In the genomic region with DNA sequence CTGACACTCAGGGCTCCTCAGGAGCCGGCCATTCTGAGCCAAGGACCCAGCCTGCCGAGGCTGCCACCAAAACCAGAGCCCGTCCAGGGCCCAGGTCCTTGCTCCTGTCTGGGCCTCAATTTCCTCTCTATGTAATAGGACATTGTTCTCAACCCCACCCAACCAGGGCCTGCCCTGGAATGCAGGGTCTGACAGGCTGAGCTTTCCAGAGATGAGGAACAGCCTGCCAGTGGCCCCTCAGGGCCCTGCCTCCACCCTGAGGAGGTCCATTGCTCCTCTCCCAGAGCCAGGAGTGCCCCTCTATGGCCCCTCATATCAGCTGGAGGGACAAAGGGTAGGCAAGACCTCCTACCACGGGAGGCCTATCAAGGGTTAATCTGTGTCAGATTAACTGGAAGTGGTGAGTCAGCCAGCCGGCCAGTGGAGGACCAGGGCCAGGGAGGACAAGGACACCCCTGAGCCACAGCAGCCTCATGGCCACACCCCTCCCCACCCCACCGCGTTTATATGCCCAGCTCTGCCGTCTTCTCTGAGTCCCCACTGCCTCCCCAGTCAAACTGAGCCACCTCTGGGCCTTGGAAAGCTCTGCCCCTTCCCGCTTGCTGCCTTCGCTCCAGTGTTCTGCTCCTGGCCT, we compare ENCODE assay signal across 15 cellular contexts. TPM values are rescaled to one million over a fixed set of nuclear protein-coding genes. Genes with fewer than 3 reads are reported as not detected.
DNase-seq lines count a peak whose midpoint lies in the region; ATAC-seq, FAIRE-seq and TF ChIP-seq lines count a peak whose summit lies in the region.
"Had no signal": no experiment of that assay in that cellular context is flagged by ENCODE, and none has a peak within 500 bp of the region (broad histone marks: within the 10 kb centered on the region; RNA-seq: fewer than 3 reads in every experiment).

No MANE protein-coding gene starts in this region.

- H3K4me2 ChIP-seq in endothelial cell of umbilical vein (ENCODE audit: insufficient read depth, low read length) (no peak overlapping the region), neural cell (ENCODE audit: low read length) (no peak overlapping the region)
- H3K4me2 ChIP-seq: KMS-11 had no signal

- H3K4me3 Mint-ChIP-seq in Calu3 (ENCODE audit: low read depth, unreplicated experiment) = no peak overlapping the region
- H3K4me3 Mint-ChIP-seq in naive thymus-derived CD8-positive, alpha-beta T cell = no peak overlapping the region
- H3K4me3 Mint-ChIP-seq: activated T-cell treated with anti-CD3 and anti-CD28 coated beads, Interleukin-2, amount 50 U/mL, for 4 hours; CD8-positive, alpha-beta T cell; naive thymus-derived CD4-positive, alpha-beta T cell had no signal

- H3K4me1 Mint-ChIP-seq in Calu3 (ENCODE audit: low read depth, unreplicated experiment) = peaks cover 57% of the 10 kb centered on the region
- H3K4me1 Mint-ChIP-seq in naive thymus-derived CD8-positive, alpha-beta T cell = peaks cover 13 to 23% (median 20%) of the 10 kb centered on the region in 4 donors

- POLR2A ChIA-PET in endothelial cell of umbilical vein (lab: Charles Lee) = no interaction called here
- POLR2A ChIA-PET in naive thymus-derived CD8-positive, alpha-beta T cell (lab: Charles Lee) = no interaction called here

- H3K27ac Mint-ChIP-seq in Calu3 (ENCODE audit: unreplicated experiment) = peak overlapping the region; percentile 48
- no peak overlapping the region for H3K27ac Mint-ChIP-seq in naive thymus-derived CD8-positive, alpha-beta T cell
- H3K27ac Mint-ChIP-seq: CD8-positive, alpha-beta T cell; naive thymus-derived CD4-positive, alpha-beta T cell had no signal

- CTCF ChIA-PET in Calu3 (lab: Charles Lee) = interaction anchor here (0.6 to 1.7 kb wide), 6 partner anchors 9 to 98 kb away, joined by 3 to 9 read pairs (median 4); partner anchors contain the start of gene STRA6
- CTCF ChIA-PET in endothelial cell of umbilical vein (lab: Charles Lee) = interaction anchor here (1.1 to 2.8 kb wide), 2 partner anchors 65 to 80 kb away, joined by 4 to 11 read pairs; no protein-coding TSS in a partner anchor

- no peaks in the 10 kb centered on the region for H4K20me1 ChIP-seq in endothelial cell of umbilical vein (replicated peaks; ENCODE audit: control insufficient read depth, extremely low read depth, insufficient read depth, low read length)
- no peaks in the 10 kb centered on the region for H4K20me1 ChIP-seq in neural cell (ENCODE audit: insufficient read depth)

- TF ChIP-seq RAD21 in neural cell (conservative IDR thresholded peaks at IDR 0.05) = no peak

- peak; percentile 74 for DNase-seq in Calu3
- DNase-seq in M059J (ENCODE audit: low read depth) = peak; percentile 82
- DNase-seq in endothelial cell of umbilical vein (ENCODE audit: low read depth, low spot score) = peak; percentile 25
- no peak for DNase-seq in naive thymus-derived CD8-positive, alpha-beta T cell
- DNase-seq in activated CD4-positive, alpha-beta T cell treated with anti-CD3 and anti-CD28 coated beads for 4 hours = no peak
- no peak for DNase-seq in stimulated activated CD4-positive, alpha-beta T cell treated with anti-CD3 and anti-CD28 coated beads, Interleukin-4, amount 100 ng/mL, for 24 hours
- DNase-seq: activated T-cell treated with anti-CD3 and anti-CD28 coated beads, Interleukin-2, amount 50 U/mL, for 4 hours; CD8-positive, alpha-beta T cell; erythroblast; naive thymus-derived CD4-positive, alpha-beta T cell; NCI-H2107 had no signal

- H3K27me3 ChIP-seq in endothelial cell of umbilical vein (ENCODE audit: control insufficient read depth in 2 of 2, insufficient read depth in 2 of 2, low read length in 2 of 2) (peaks cover 3 to 12% of the 10 kb centered on the region in 2 experiments), neural cell (ENCODE audit: insufficient read depth, low read depth, low read length) (no peaks in the 10 kb centered on the region)

- H3K4me1 ChIP-seq in endothelial cell of umbilical vein (ENCODE audit: control insufficient read depth, extremely low read depth, insufficient read depth, low read length) = peaks cover 11% of the 10 kb centered on the region

- H3F3A ChIP-seq in neural cell (ENCODE audit: insufficient read depth, low read length, poor library complexity, severe bottlenecking) = peaks cover 21% of the 10 kb centered on the region

- H3K36me3 Mint-ChIP-seq in Calu3 (ENCODE audit: insufficient read depth, unreplicated experiment) = peaks cover 4% of the 10 kb centered on the region
- no peaks in the 10 kb centered on the region for H3K36me3 Mint-ChIP-seq in naive thymus-derived CD8-positive, alpha-beta T cell
- H3K36me3 Mint-ChIP-seq: CD8-positive, alpha-beta T cell; naive thymus-derived CD4-positive, alpha-beta T cell had no signal

- H3K79me2 ChIP-seq in endothelial cell of umbilical vein (ENCODE audit: control insufficient read depth, insufficient read depth, low read length) (no peaks in the 10 kb centered on the region), neural cell (replicated peaks; ENCODE audit: insufficient read depth, low read length) (no peaks in the 10 kb centered on the region)

- H3K9ac ChIP-seq in endothelial cell of umbilical vein (replicated peaks; ENCODE audit: extremely low read depth, insufficient read depth, low read length) = no peak overlapping the region
- peak overlapping the region; percentile 29 for H3K9ac ChIP-seq in neural cell (ENCODE audit: low read length)
- H3K9ac ChIP-seq: KMS-11 had no signal

- H3K27ac ChIP-seq in endothelial cell of umbilical vein (ENCODE audit: insufficient read depth, low read depth, low read length) (no peak overlapping the region), neural cell (ENCODE audit: low read length) (peak overlapping the region; percentile 95)
- H3K27ac ChIP-seq: KMS-11 had no signal

- no peak for TF ChIP-seq EP300 in neural cell (conservative IDR thresholded peaks at IDR 0.05; ENCODE audit: poor library complexity, severe bottlenecking)

- ATAC-seq in naive thymus-derived CD8-positive, alpha-beta T cell = no peak
- ATAC-seq in GM21447 (IDR thresholded peaks at IDR 0.05; ENCODE audit: unreplicated experiment) = no peak
- ATAC-seq: activated T-cell treated with anti-CD3 and anti-CD28 coated beads, Interleukin-2, amount 50 U/mL, for 4 hours; CD8-positive, alpha-beta T cell; naive thymus-derived CD4-positive, alpha-beta T cell; Panc1 had no signal

- TF ChIP-seq POLR2A in endothelial cell of umbilical vein (IDR thresholded peaks at IDR 0.05; ENCODE audit: low read depth, low read length) = no peak

- H3K36me3 ChIP-seq in endothelial cell of umbilical vein (ENCODE audit: control insufficient read depth in 2 of 2, extremely low read depth in 1 of 2, insufficient read depth in 2 of 2, low read length in 2 of 2) (no peaks in the 10 kb centered on the region), neural cell (ENCODE audit: insufficient read depth, low read length) (no peaks in the 10 kb centered on the region)

- H3K9me3 ChIP-seq in endothelial cell of umbilical vein (replicated peaks; ENCODE audit: control insufficient read depth, insufficient read depth, low read length) (no peaks in the 10 kb centered on the region), neural cell (ENCODE audit: low read length) (no peaks in the 10 kb centered on the region)

- H2AFZ ChIP-seq in endothelial cell of umbilical vein (ENCODE audit: low read depth, low read length) (no peak overlapping the region), neural cell (ENCODE audit: low read depth, low read length) (no peak overlapping the region)

- BruUV-seq in Calu3 (replicated peaks; lab: Mats Ljungman, UMichigan) = no TSS peak
- no TSS peak for BruUV-seq in endothelial cell of umbilical vein (replicated peaks; lab: Mats Ljungman, UMichigan)

- no peaks in the 10 kb centered on the region for H3K9me2 ChIP-seq in neural cell (ENCODE audit: insufficient read depth, low read length)

- no peaks in the 10 kb centered on the region for H3K9me3 Mint-ChIP-seq in Calu3 (ENCODE audit: low read depth, unreplicated experiment)
- H3K9me3 Mint-ChIP-seq in naive thymus-derived CD8-positive, alpha-beta T cell = no peaks in the 10 kb centered on the region
- H3K9me3 Mint-ChIP-seq: activated T-cell treated with anti-CD3 and anti-CD28 coated beads, Interleukin-2, amount 50 U/mL, for 4 hours; CD8-positive, alpha-beta T cell had no signal

- intact Hi-C loops in Calu3 (cut with micrococcal nuclease; ENCODE audit: unreplicated experiment) = no loop called here
- intact Hi-C loops in endothelial cell of umbilical vein (cut with micrococcal nuclease) = loop anchor here (5.0 kb wide), 2 partner anchors 65 to 80 kb away; no protein-coding TSS in a partner anchor

- TF ChIP-seq CTCF in Calu3 (IDR thresholded peaks at IDR 0.05; ENCODE audit: unreplicated experiment) (no peak), endothelial cell of umbilical vein (IDR thresholded peaks at IDR 0.05; ENCODE audit: extremely low read depth in 1 of 2, insufficient read depth in 1 of 2, low read depth in 1 of 2, low read length in 2 of 2) (no peak), neural cell (IDR thresholded peaks at IDR 0.05; ENCODE audit: poor library complexity, severe bottlenecking) (no peak)

- dilution Hi-C loops in endothelial cell of umbilical vein (cut with MboI; ENCODE audit: extremely low pct_ligation_motif_present, low sequenced_read_pairs) = no loop called here

- H3K9me1 ChIP-seq in endothelial cell of umbilical vein (replicated peaks; ENCODE audit: control insufficient read depth, extremely low read depth, insufficient read depth, low read length) = no peaks in the 10 kb centered on the region

- H3K27me3 Mint-ChIP-seq in Calu3 (ENCODE audit: unreplicated experiment) = no peaks in the 10 kb centered on the region
- peaks cover 16 to 44% (median 26%) of the 10 kb centered on the region in 5 donors for H3K27me3 Mint-ChIP-seq in naive thymus-derived CD8-positive, alpha-beta T cell

- no peak overlapping the region for H3K4me3 ChIP-seq in endothelial cell of umbilical vein (replicated peaks in 1 of 3; ENCODE audit: insufficient read depth in 1 of 3, low read depth in 1 of 3, low read length in 3 of 3)
- no peak overlapping the region for H3K4me3 ChIP-seq in neural cell (ENCODE audit: low read length)

- peak; percentile 37 for FAIRE-seq in endothelial cell of umbilical vein (lab: Jason Lieb, UNC)

RNA-seq across cellular contexts. Expression of gene CCDC33, which starts 6.3 kb away (rescaled TPM):
- total RNA-seq in Calu3 (2022) (2.1 and 2.7 TPM in 2 replicates), endothelial cell of umbilical vein (not detected in 2 replicates)
- 0.22 TPM in 1 of 2 replicates, not detected in the other for total RNA-seq in M059J (2014; rRNA removed; shearing (Covaris generic))
- polyA plus RNA-seq in endothelial cell of umbilical vein (not detected in 2 replicates), neural cell (1.4 TPM in 2 replicates)
- polyA plus RNA-seq in endothelial cell of umbilical vein (2011; cell fraction: cytosol; rRNA removed) = not detected in 2 replicates
- not detected in 2 replicates for polyA plus RNA-seq in endothelial cell of umbilical vein (2011; cell fraction: nucleus; rRNA removed)
- not detected in 2 replicates for polyA plus RNA-seq in endothelial cell of umbilical vein (2012)
- polyA minus RNA-seq in endothelial cell of umbilical vein (not detected in 2 replicates), neural cell (0.73 and 1.3 TPM in 2 replicates)
- polyA minus RNA-seq in endothelial cell of umbilical vein (2011; cell fraction: cytosol; rRNA and poly(A)+ RNA removed) = not detected
- polyA minus RNA-seq in endothelial cell of umbilical vein (2011; cell fraction: nucleus; rRNA and poly(A)+ RNA removed) = not detected in 2 replicates
- total RNA-seq in naive thymus-derived CD8-positive, alpha-beta T cell = not detected
- not detected for polyA plus RNA-seq in naive thymus-derived CD8-positive, alpha-beta T cell
- total RNA-seq: activated T-cell treated with anti-CD3 and anti-CD28 coated beads, Interleukin-2, amount 50 U/mL, for 4 hours; CD8-positive, alpha-beta T cell; naive thymus-derived CD4-positive, alpha-beta T cell had no signal
- polyA plus RNA-seq: naive thymus-derived CD4-positive, alpha-beta T cell had no signal

RNA-seq across cellular contexts. Expression of gene STRA6, which starts 39.8 kb away (rescaled TPM):
- total RNA-seq in Calu3 (2022) (5.9 and 8.4 TPM in 2 replicates), endothelial cell of umbilical vein (not detected in 2 replicates)
- 1.5 and 3.5 TPM in 2 replicates for total RNA-seq in M059J (2014; rRNA removed; shearing (Covaris generic))
- polyA plus RNA-seq in endothelial cell of umbilical vein (not detected in 2 replicates), neural cell (4.4 and 11.9 TPM in 2 replicates)
- not detected in 2 replicates for polyA plus RNA-seq in endothelial cell of umbilical vein (2011; cell fraction: cytosol; rRNA removed)
- not detected in 2 replicates for polyA plus RNA-seq in endothelial cell of umbilical vein (2011; cell fraction: nucleus; rRNA removed)
- polyA plus RNA-seq in endothelial cell of umbilical vein (2012) = not detected in 2 replicates
- polyA minus RNA-seq in endothelial cell of umbilical vein (0.21 TPM in 1 of 2 replicates, not detected in the other), neural cell (8.5 and 9.6 TPM in 2 replicates)
- 0.82 TPM for polyA minus RNA-seq in endothelial cell of umbilical vein (2011; cell fraction: cytosol; rRNA and poly(A)+ RNA removed)
- polyA minus RNA-seq in endothelial cell of umbilical vein (2011; cell fraction: nucleus; rRNA and poly(A)+ RNA removed) = not detected in 2 replicates
- total RNA-seq in naive thymus-derived CD8-positive, alpha-beta T cell = not detected
- not detected for polyA plus RNA-seq in naive thymus-derived CD8-positive, alpha-beta T cell
- total RNA-seq: activated T-cell treated with anti-CD3 and anti-CD28 coated beads, Interleukin-2, amount 50 U/mL, for 4 hours; CD8-positive, alpha-beta T cell; naive thymus-derived CD4-positive, alpha-beta T cell had no signal
- polyA plus RNA-seq: naive thymus-derived CD4-positive, alpha-beta T cell had no signal

Comparison
In these comparisons a context has a peak if more than half of its experiments do, and no peak if none do; other contexts are left out.
1. DNase-seq: peak in Calu3 (single experiment), M059J (single experiment) and endothelial cell of umbilical vein (single experiment); none in naive thymus-derived CD8-positive, alpha-beta T cell (0 of 10), activated CD4-positive, alpha-beta T cell treated with anti-CD3 and anti-CD28 coated beads for 4 hours (0 of 2) and stimulated activated CD4-positive, alpha-beta T cell treated with anti-CD3 and anti-CD28 coated beads, Interleukin-4, amount 100 ng/mL, for 24 hours (single experiment).